Comparison of ENCODE assay signal across 14 cellular contexts in the genomic region with DNA sequence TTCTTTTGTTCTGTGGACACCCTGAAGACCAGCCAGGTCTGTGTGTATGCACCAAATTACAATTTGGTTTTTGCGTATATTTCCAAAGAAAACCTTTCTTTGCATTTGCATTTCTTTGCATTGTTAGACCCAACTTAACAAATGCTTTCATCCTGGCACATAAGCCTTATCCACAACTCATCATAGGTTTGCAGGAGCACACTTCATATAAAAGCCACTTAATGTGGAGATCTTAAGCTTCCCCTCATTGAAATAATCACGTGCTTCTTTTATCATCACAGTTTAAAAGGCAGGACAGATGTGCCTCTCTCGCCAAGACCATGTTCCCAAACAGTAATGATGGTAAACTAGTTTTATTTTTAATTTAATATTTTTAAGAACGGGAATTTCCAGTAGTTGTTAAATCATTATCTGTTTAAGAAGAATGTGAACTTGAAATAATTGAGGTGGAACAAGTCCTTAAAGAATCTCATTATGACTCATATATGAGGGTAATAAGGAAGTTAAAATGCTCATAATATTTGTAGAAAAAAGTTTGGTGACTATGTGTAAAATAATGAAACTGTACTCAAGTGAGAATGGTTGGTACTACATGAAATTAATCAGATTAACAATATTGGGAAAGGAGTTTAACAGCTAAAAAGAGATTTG.
DNase-seq lines count a peak whose midpoint lies in the region; ATAC-seq and TF ChIP-seq lines count a peak whose summit lies in the region.
"Had no signal": no experiment of that assay in that cellular context is flagged by ENCODE, and none has a peak within 500 bp of the region (broad histone marks: within the 10 kb centered on the region; RNA-seq: fewer than 3 reads in every experiment).

No MANE protein-coding gene starts in this region.

- no peak overlapping the region for H3K27ac Mint-ChIP-seq in natural killer cell treated with Interleukin-12 subunit alpha and Interleukin-12 subunit beta and Interleukin-15 and Interleukin-18, amount 100 ng/mL, for 72 hours
- H3K27ac Mint-ChIP-seq in T-helper 2 cell treated with Interferon-gamma antibody and Interleukin-4, amounts not matched to agents 5 μg/mL and 100 μg/mL, for 36 hours = no peak overlapping the region
- H3K27ac Mint-ChIP-seq: activated naive CD8-positive, alpha-beta T cell treated with anti-CD3 and anti-CD28 coated beads, Interleukin-2, amount 50 U/mL, for 24 hours; CD8-positive, alpha-beta T cell; immature natural killer cell had no signal

- no peaks in the 10 kb centered on the region for H3K27me3 ChIP-seq in tibial artery
- H3K27me3 ChIP-seq: upper lobe of left lung had no signal

- intact Hi-C loops in tibial artery (cut with DNase I; ENCODE audit: low total_unique reads) = loop anchor here (10.0 kb wide), 1 partner anchor 781 kb away; no protein-coding TSS in a partner anchor

- no peak overlapping the region for H3K4me3 ChIP-seq in tibial artery
- H3K4me3 ChIP-seq: upper lobe of left lung had no signal

- H3K9me3 Mint-ChIP-seq in natural killer cell treated with Interleukin-12 subunit alpha and Interleukin-12 subunit beta and Interleukin-15 and Interleukin-18, amount 100 ng/mL, for 72 hours = peaks cover 4% of the 10 kb centered on the region
- no peaks in the 10 kb centered on the region for H3K9me3 Mint-ChIP-seq in T-helper 2 cell treated with Interferon-gamma antibody and Interleukin-4, amounts not matched to agents 5 μg/mL and 100 μg/mL, for 36 hours
- H3K9me3 Mint-ChIP-seq: activated naive CD8-positive, alpha-beta T cell treated with anti-CD3 and anti-CD28 coated beads, Interleukin-2, amount 50 U/mL, for 24 hours; CD8-positive, alpha-beta T cell; immature natural killer cell had no signal

- H3K4me1 Mint-ChIP-seq in natural killer cell treated with Interleukin-12 subunit alpha and Interleukin-12 subunit beta and Interleukin-15 and Interleukin-18, amount 100 ng/mL, for 72 hours (ENCODE audit: low read depth in 2 of 2) = no peaks in the 10 kb centered on the region
- H3K4me1 Mint-ChIP-seq in T-helper 2 cell treated with Interferon-gamma antibody and Interleukin-4, amounts not matched to agents 5 μg/mL and 100 μg/mL, for 36 hours (ENCODE audit: low read depth) = no peaks in the 10 kb centered on the region
- H3K4me1 Mint-ChIP-seq: activated naive CD8-positive, alpha-beta T cell treated with anti-CD3 and anti-CD28 coated beads, Interleukin-2, amount 50 U/mL, for 24 hours; immature natural killer cell had no signal

- no peak for TF ChIP-seq CTCF in tibial artery (IDR thresholded peaks at IDR 0.05)

- no peak overlapping the region for H3K4me3 Mint-ChIP-seq in natural killer cell treated with Interleukin-12 subunit alpha and Interleukin-12 subunit beta and Interleukin-15 and Interleukin-18, amount 100 ng/mL, for 72 hours
- H3K4me3 Mint-ChIP-seq in T-helper 2 cell treated with Interferon-gamma antibody and Interleukin-4, amounts not matched to agents 5 μg/mL and 100 μg/mL, for 36 hours = no peak overlapping the region
- H3K4me3 Mint-ChIP-seq: activated naive CD8-positive, alpha-beta T cell treated with anti-CD3 and anti-CD28 coated beads, Interleukin-2, amount 50 U/mL, for 24 hours; CD8-positive, alpha-beta T cell; immature natural killer cell had no signal

- H3K36me3 ChIP-seq in tibial artery = no peaks in the 10 kb centered on the region
- H3K36me3 ChIP-seq: upper lobe of left lung had no signal

- DNase-seq in glomerular visceral epithelial cell (ENCODE audit: extremely low spot score) (peak; percentile 49), DMS 273 (lab: John Stamatoyannopoulos, UW; ENCODE audit: unreplicated experiment) (no peak), tibial artery (no peak)
- DNase-seq in natural killer cell treated with Interleukin-12 subunit alpha and Interleukin-12 subunit beta and Interleukin-15 and Interleukin-18, amount 100 ng/mL, for 72 hours (ENCODE audit: low spot score) = no peak
- DNase-seq in T-helper 2 cell treated with Interferon-gamma antibody and Interleukin-4, amounts not matched to agents 5 μg/mL and 100 μg/mL, for 36 hours (ENCODE audit: low spot score) = no peak
- DNase-seq: activated CD4-positive, alpha-beta T cell treated with anti-CD3 and anti-CD28 coated beads, Interleukin-2, amount 50 U/mL, for 48 hours; activated naive CD8-positive, alpha-beta T cell treated with anti-CD3 and anti-CD28 coated beads, Interleukin-2, amount 50 U/mL, for 24 hours; CD8-positive, alpha-beta T cell; NCI-H2107; upper lobe of left lung had no signal

- H3K27ac ChIP-seq in tibial artery = no peak overlapping the region
- H3K27ac ChIP-seq: upper lobe of left lung had no signal

- no peaks in the 10 kb centered on the region for H3K36me3 Mint-ChIP-seq in natural killer cell treated with Interleukin-12 subunit alpha and Interleukin-12 subunit beta and Interleukin-15 and Interleukin-18, amount 100 ng/mL, for 72 hours
- H3K36me3 Mint-ChIP-seq in T-helper 2 cell treated with Interferon-gamma antibody and Interleukin-4, amounts not matched to agents 5 μg/mL and 100 μg/mL, for 36 hours (ENCODE audit: low read depth) = no peaks in the 10 kb centered on the region
- H3K36me3 Mint-ChIP-seq: CD8-positive, alpha-beta T cell; immature natural killer cell had no signal

- H3K27me3 Mint-ChIP-seq in natural killer cell treated with Interleukin-12 subunit alpha and Interleukin-12 subunit beta and Interleukin-15 and Interleukin-18, amount 100 ng/mL, for 72 hours = no peaks in the 10 kb centered on the region
- no peaks in the 10 kb centered on the region for H3K27me3 Mint-ChIP-seq in T-helper 2 cell treated with Interferon-gamma antibody and Interleukin-4, amounts not matched to agents 5 μg/mL and 100 μg/mL, for 36 hours (ENCODE audit: low read depth)

- ATAC-seq in GM18520 (IDR thresholded peaks at IDR 0.05; ENCODE audit: unreplicated experiment) (peak; percentile 43), GM21825 (IDR thresholded peaks at IDR 0.05; ENCODE audit: unreplicated experiment) (peak; percentile 59), HG03442 (IDR thresholded peaks at IDR 0.05; ENCODE audit: unreplicated experiment) (peak; percentile 73)
- ATAC-seq in natural killer cell treated with Interleukin-12 subunit alpha and Interleukin-12 subunit beta and Interleukin-15 and Interleukin-18, amount 100 ng/mL, for 72 hours = no peak
- ATAC-seq: activated naive CD8-positive, alpha-beta T cell treated with anti-CD3 and anti-CD28 coated beads, Interleukin-2, amount 50 U/mL, for 24 hours; CD8-positive, alpha-beta T cell had no signal

- H3K9me3 ChIP-seq in tibial artery = no peaks in the 10 kb centered on the region
- H3K9me3 ChIP-seq: upper lobe of left lung had no signal

- no peaks in the 10 kb centered on the region for H3K4me1 ChIP-seq in tibial artery
- H3K4me1 ChIP-seq: upper lobe of left lung had no signal

Comparison
In these comparisons a context has a peak if more than half of its experiments do, and no peak if none do; other contexts are left out.
1. ATAC-seq: peak in GM18520 (single experiment), GM21825 (single experiment) and HG03442 (single experiment); none in natural killer cell treated with Interleukin-12 subunit alpha and Interleukin-12 subunit beta and Interleukin-15 and Interleukin-18, amount 100 ng/mL, for 72 hours (0 of 2).